8 cellular contexts compared by ENCODE assay signal in the genomic region with DNA sequence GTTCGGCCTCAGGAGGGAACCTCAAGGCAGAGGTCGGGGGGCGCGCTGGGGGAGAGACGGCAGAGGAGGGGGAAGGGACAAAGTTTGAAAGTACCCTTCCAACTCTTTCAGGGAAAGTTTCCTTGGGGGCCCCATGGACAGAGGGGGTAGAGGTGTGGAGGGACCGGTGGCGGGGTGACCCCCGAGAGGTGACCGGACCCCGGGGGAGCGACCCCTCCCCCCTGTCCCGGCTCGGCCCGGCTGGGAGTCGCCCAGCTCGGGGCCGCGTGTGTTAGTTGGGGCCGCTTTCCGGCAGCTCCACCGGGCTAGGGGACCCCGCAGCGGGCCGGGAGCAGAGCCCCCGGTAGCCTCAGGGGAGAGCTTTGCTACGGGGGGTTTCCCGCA. TPM values are rescaled to one million over a fixed set of nuclear protein-coding genes. Genes with fewer than 3 reads are reported as not detected.
DNase-seq lines count a peak whose midpoint lies in the region; TF ChIP-seq lines count a peak whose summit lies in the region.

No MANE protein-coding gene starts in this region.

- peaks cover 37% of the 10 kb centered on the region for H3K4me1 ChIP-seq in effector memory CD4-positive, alpha-beta T cell (ENCODE audit: control insufficient read depth, insufficient read depth, low read length, poor library complexity, severe bottlenecking)
- peaks cover 35% of the 10 kb centered on the region for H3K4me1 ChIP-seq in neural progenitor cell

- POLR2A ChIA-PET in BJ (lab: Charles Lee): interaction anchor here (0.6 to 0.9 kb wide), 2 partner anchors 121 to 242 kb away, joined by 5 to 8 read pairs; no protein-coding TSS in a partner anchor

- H3K4me3 ChIP-seq in BJ (ENCODE audit: low read depth, low read length) (peak overlapping the region; percentile 61), LNCaP clone FGC (ENCODE audit: low read depth, low read length) (peak overlapping the region; percentile 87), neural progenitor cell (peak overlapping the region; percentile 81)
- H3K4me3 ChIP-seq in effector memory CD4-positive, alpha-beta T cell (ENCODE audit: insufficient read depth, low read depth, low read length, poor library complexity, severe bottlenecking): peak overlapping the region; percentile 62

- no peaks in the 10 kb centered on the region for H3K36me3 Mint-ChIP-seq in neural progenitor cell

- peak overlapping the region; percentile 51 for H3K9ac ChIP-seq in neural progenitor cell

- H3K4me1 Mint-ChIP-seq in neural progenitor cell: peaks cover 34% of the 10 kb centered on the region

- intact Hi-C loops in posterior vena cava (cut with DNase I): loop anchor here in 1 of 2 donors (5.0 kb wide), 1 partner anchor 167 kb away; the partner anchor contains the start of gene SH3BP1

- no peaks in the 10 kb centered on the region for H3K9me3 ChIP-seq in effector memory CD4-positive, alpha-beta T cell (ENCODE audit: control insufficient read depth, low read length)
- H3K9me3 ChIP-seq in neural progenitor cell (ENCODE audit: low read depth): no peaks in the 10 kb centered on the region

- peaks cover 39% of the 10 kb centered on the region for H4K20me1 ChIP-seq in neural progenitor cell (ENCODE audit: low read depth)

- H3K9me3 Mint-ChIP-seq in neural progenitor cell: peaks cover 3% of the 10 kb centered on the region

- H3K4me2 ChIP-seq in neural progenitor cell: peak overlapping the region; percentile 99

- H3K27me3 ChIP-seq in BJ (ENCODE audit: control insufficient read depth, insufficient read depth, low read length): no peaks in the 10 kb centered on the region
- H3K27me3 ChIP-seq in effector memory CD4-positive, alpha-beta T cell (replicated peaks; ENCODE audit: control insufficient read depth, insufficient read depth, low read length, poor library complexity, severe bottlenecking): peaks cover 48% of the 10 kb centered on the region
- H3K27me3 ChIP-seq in neural progenitor cell: peaks cover 49% of the 10 kb centered on the region

- peak overlapping the region; percentile 72 for H3K27ac Mint-ChIP-seq in neural progenitor cell

- H3K27me3 Mint-ChIP-seq in neural progenitor cell (ENCODE audit: insufficient read depth, low read depth): peaks cover 23% of the 10 kb centered on the region

- no peak for DNase-seq in BJ (ENCODE audit: low read depth)
- no peak for DNase-seq in LNCaP clone FGC (ENCODE audit: low read depth)
- DNase-seq in effector memory CD4-positive, alpha-beta T cell: no peak
- DNase-seq in neural progenitor cell (ENCODE audit: low spot score): peak; percentile 31
- no peak for DNase-seq in T1000 (lab: John Stamatoyannopoulos, UW)
- no peak for DNase-seq in posterior vena cava (ENCODE audit: low spot score)
- DNase-seq in epidermal melanocyte (ENCODE audit: insufficient read length, low spot score): no peak
- DNase-seq in NCI-H2107 treated with DMSO at 0.1 percent for 48 hours (lab: John Stamatoyannopoulos, UW; ENCODE audit: unreplicated experiment): no peak

- no peak for TF ChIP-seq CTCF in BJ (IDR thresholded peaks at IDR 0.05; ENCODE audit: insufficient read depth, low read depth, low read length)
- TF ChIP-seq CTCF in LNCaP clone FGC (IDR thresholded peaks at IDR 0.05; ENCODE audit: control insufficient read depth, extremely low read depth, insufficient read depth): no peak
- TF ChIP-seq CTCF in neural progenitor cell (IDR thresholded peaks at IDR 0.05): no peak

- H3K36me3 ChIP-seq in BJ (ENCODE audit: control insufficient read depth, insufficient read depth, low read length): no peaks in the 10 kb centered on the region
- no peaks in the 10 kb centered on the region for H3K36me3 ChIP-seq in effector memory CD4-positive, alpha-beta T cell (ENCODE audit: control insufficient read depth, insufficient read depth, low read length)
- no peaks in the 10 kb centered on the region for H3K36me3 ChIP-seq in neural progenitor cell

- CTCF ChIA-PET in BJ (lab: Yijun Ruan, JAX): interaction anchor here (0.8 to 1.5 kb wide), 4 partner anchors 13 to 162 kb away, joined by 3 to 5 read pairs (median 3); no protein-coding TSS in a partner anchor

- peak overlapping the region; percentile 88 for H3K4me3 Mint-ChIP-seq in neural progenitor cell

- H3K27ac ChIP-seq in effector memory CD4-positive, alpha-beta T cell (ENCODE audit: insufficient read depth, low read length, poor library complexity, severe bottlenecking): no peak overlapping the region
- H3K27ac ChIP-seq in neural progenitor cell: no peak overlapping the region

- peaks cover 39% of the 10 kb centered on the region for H3K79me2 ChIP-seq in neural progenitor cell (ENCODE audit: low read depth)

- H2AFZ ChIP-seq in neural progenitor cell (replicated peaks): no peak overlapping the region

- H3F3A ChIP-seq in neural progenitor cell (ENCODE audit: low read depth): peaks cover 61% of the 10 kb centered on the region

RNA-seq across cellular contexts. Expression of gene GCAT, which starts 3.2 kb away (rescaled TPM):
- polyA plus RNA-seq in BJ (2011; rRNA removed): 12.6 and 24.9 TPM in 2 replicates
- 13.6 and 17.3 TPM in 2 replicates for polyA minus RNA-seq in BJ (2011; rRNA and poly(A)+ RNA removed)
- total RNA-seq in neural progenitor cell (ENCODE audit: low replicate concordance): 21.2 and 25.1 TPM in 2 replicates
- 1 to 10 TPM; 3.3 to 6.2 TPM for total RNA-seq in posterior vena cava

RNA-seq across cellular contexts. Expression of gene GALR3, which starts 18.7 kb away (rescaled TPM):
- not detected in 2 replicates for polyA plus RNA-seq in BJ (2011; rRNA removed)
- polyA minus RNA-seq in BJ (2011; rRNA and poly(A)+ RNA removed): not detected in 2 replicates
- 0.37 TPM in 1 of 2 replicates, not detected in the other for total RNA-seq in neural progenitor cell (ENCODE audit: low replicate concordance)
- total RNA-seq in posterior vena cava: not detected

RNA-seq across cellular contexts. Expression of gene ANKRD54, which starts 39.6 kb away (rescaled TPM):
- 18.2 and 36.7 TPM in 2 replicates for polyA plus RNA-seq in BJ (2011; rRNA removed)
- 21.3 and 37.3 TPM in 2 replicates for polyA minus RNA-seq in BJ (2011; rRNA and poly(A)+ RNA removed)
- total RNA-seq in neural progenitor cell (ENCODE audit: low replicate concordance) (18.4 and 21.2 TPM in 2 replicates), posterior vena cava (10 to 100 TPM; 13.3 to 15.1 TPM)

RNA-seq across cellular contexts. Expression of gene EIF3L, which starts 44.7 kb away (rescaled TPM):
- polyA plus RNA-seq in BJ (2011; rRNA removed): 705 and 755 TPM in 2 replicates
- 282 and 487 TPM in 2 replicates for polyA minus RNA-seq in BJ (2011; rRNA and poly(A)+ RNA removed)
- total RNA-seq in neural progenitor cell (ENCODE audit: low replicate concordance) (904 and 971 TPM in 2 replicates), posterior vena cava (100 to 1,000 TPM; 260 to 267 TPM)
